14 cellular contexts compared by ENCODE assay signal in the genomic region with DNA sequence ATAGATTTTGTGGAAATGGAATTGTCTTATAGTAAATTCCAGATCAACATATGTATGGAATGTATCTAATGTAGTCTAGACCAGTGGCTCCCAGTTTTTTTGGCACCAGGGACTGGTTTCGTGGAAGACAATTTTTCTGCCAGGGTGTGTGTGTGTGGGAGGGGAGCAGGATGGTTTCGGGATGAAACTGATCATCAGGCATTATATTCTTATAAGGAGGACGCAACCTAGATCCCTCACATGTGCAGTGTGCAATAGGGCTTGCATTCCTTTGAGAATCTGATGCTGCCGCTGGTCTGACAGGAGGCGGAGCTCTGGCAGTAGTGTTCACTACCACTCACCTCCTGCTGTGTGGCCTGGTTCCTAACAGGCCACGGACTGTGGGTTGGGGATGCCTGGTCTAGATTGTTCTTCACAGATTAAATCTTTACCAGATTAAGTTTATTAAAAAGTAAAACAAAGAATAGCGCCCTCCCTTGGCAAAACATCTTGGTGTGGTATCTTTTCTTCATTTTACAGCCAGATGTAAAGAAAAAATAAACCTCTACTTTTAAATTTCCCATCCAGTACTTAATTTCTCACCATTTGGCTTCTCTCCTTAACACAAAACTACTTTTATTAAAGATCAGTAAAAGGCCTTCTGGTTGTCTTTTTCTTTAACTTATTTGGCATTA. TPM values are rescaled to one million over a fixed set of nuclear protein-coding genes. Genes with fewer than 3 reads are reported as not detected.
DNase-seq lines count a peak whose midpoint lies in the region; ATAC-seq and TF ChIP-seq lines count a peak whose summit lies in the region.
"Had no signal": no experiment of that assay in that cellular context is flagged by ENCODE, and none has a peak within 500 bp of the region (broad histone marks: within the 10 kb centered on the region; RNA-seq: fewer than 3 reads in every experiment).

No MANE protein-coding gene starts in this region.

- H3K9ac ChIP-seq in PC-3 (ENCODE audit: low read length): no peak overlapping the region

- H2AFZ ChIP-seq in PC-3 (ENCODE audit: low read length) (no peak overlapping the region), PC-9 (no peak overlapping the region)

- peak; percentile 24 for TF ChIP-seq CTCF in endothelial cell (IDR thresholded peaks at IDR 0.05; ENCODE audit: unreplicated experiment)
- TF ChIP-seq CTCF in osteocyte (IDR thresholded peaks at IDR 0.05): no peak
- no peak for TF ChIP-seq CTCF in PC-3 (conservative IDR thresholded peaks at IDR 0.05; ENCODE audit: low read depth, low read length)
- no peak; the same call in 1 of the 2 replicates for TF ChIP-seq CTCF in PC-9 (conservative IDR thresholded peaks at IDR 0.05)

- H3K27me3 Mint-ChIP-seq in endothelial cell (ENCODE audit: unreplicated experiment): no peaks in the 10 kb centered on the region
- H3K27me3 Mint-ChIP-seq in osteocyte (ENCODE audit: unreplicated experiment): no peaks in the 10 kb centered on the region

- H3K4me1 Mint-ChIP-seq in endothelial cell (ENCODE audit: unreplicated experiment): no peaks in the 10 kb centered on the region
- peaks cover 35% of the 10 kb centered on the region for H3K4me1 Mint-ChIP-seq in osteocyte (ENCODE audit: unreplicated experiment)

- H3K9me3 ChIP-seq in PC-3 (ENCODE audit: low read length) (no peaks in the 10 kb centered on the region), PC-9 (ENCODE audit: insufficient read depth, low read depth) (no peaks in the 10 kb centered on the region)
- H3K9me3 ChIP-seq: gastroesophageal sphincter had no signal

- H3K36me3 ChIP-seq in PC-3 (ENCODE audit: low read depth, low read length): peaks cover 8% of the 10 kb centered on the region; the same call in 1 of the 2 replicates
- peaks cover 25% of the 10 kb centered on the region for H3K36me3 ChIP-seq in PC-9 (ENCODE audit: low read depth)

- no peak overlapping the region for H3K27ac Mint-ChIP-seq in endothelial cell (ENCODE audit: unreplicated experiment)
- peak overlapping the region; percentile 47 for H3K27ac Mint-ChIP-seq in osteocyte (ENCODE audit: unreplicated experiment)

- no peaks in the 10 kb centered on the region for H3K36me3 Mint-ChIP-seq in endothelial cell (ENCODE audit: low read depth, unreplicated experiment)
- H3K36me3 Mint-ChIP-seq in osteocyte (ENCODE audit: unreplicated experiment): peaks cover 30% of the 10 kb centered on the region

- no TSS peak for BruUV-seq in PC-3 (replicated peaks; lab: Mats Ljungman, UMichigan)
- BruUV-seq in PC-9 (replicated peaks; lab: Mats Ljungman, UMichigan): no TSS peak

- H4K20me1 ChIP-seq in PC-3 (ENCODE audit: low read length): 0 out of 2 replicates have a peak, but pooled peaks cover 7% of the 10 kb centered on the region
- peaks cover 4% of the 10 kb centered on the region; the same call in 1 of the 2 replicates for H4K20me1 ChIP-seq in PC-9 (ENCODE audit: insufficient read depth)

- POLR2A ChIA-PET in PC-3 (lab: Charles Lee; ENCODE audit: unreplicated experiment) (no interaction called here), PC-9 (lab: Charles Lee; ENCODE audit: unreplicated experiment) (no interaction called here)

- H3K4me2 ChIP-seq in PC-3 (ENCODE audit: low read length): no peak overlapping the region
- no peak overlapping the region for H3K4me2 ChIP-seq in PC-9

- H3K4me1 ChIP-seq in PC-3 (ENCODE audit: insufficient read depth, low read length): no peaks in the 10 kb centered on the region
- H3K4me1 ChIP-seq in PC-9 (replicated peaks; ENCODE audit: insufficient read depth): no peaks in the 10 kb centered on the region

- DNase-seq in DMS 273 (lab: John Stamatoyannopoulos, UW; ENCODE audit: unreplicated experiment) (peak; percentile 34), DMS 273 treated with DMSO at 0.1 percent for 48 hours (lab: John Stamatoyannopoulos, UW) (no peak), NCI-H226 (peak; percentile 98), endothelial cell (ENCODE audit: low spot score) (no peak), osteocyte (ENCODE audit: extremely low spot score, unreplicated experiment) (no peak), PC-3 (no peak), PC-9 (no peak), HuH-7.5 (ENCODE audit: low spot score) (no peak)
- DNase-seq: 8988T; activated naive CD4-positive, alpha-beta T cell treated with anti-CD3 and anti-CD28 coated beads, Interleukin-2, amount 50 U/mL, for 16 hours; left cardiac atrium; NCI-H345; SHP77 had no signal

- H3K27me3 ChIP-seq in PC-3 (ENCODE audit: low read length) (no peaks in the 10 kb centered on the region), PC-9 (ENCODE audit: insufficient read depth, low read depth) (no peaks in the 10 kb centered on the region)
- H3K27me3 ChIP-seq: gastroesophageal sphincter had no signal

- CTCF ChIA-PET in PC-3 (lab: Charles Lee) (no interaction called here), PC-9 (lab: Charles Lee) (no interaction called here)

- H3K9me3 Mint-ChIP-seq in endothelial cell (ENCODE audit: unreplicated experiment) (no peaks in the 10 kb centered on the region), osteocyte (ENCODE audit: unreplicated experiment) (no peaks in the 10 kb centered on the region)

- intact Hi-C loops in PC-3 (cut with micrococcal nuclease): no loop called here
- intact Hi-C loops in PC-9 (cut with micrococcal nuclease; ENCODE audit: unreplicated experiment): no loop called here

- H3K79me2 ChIP-seq in PC-3 (ENCODE audit: low read length) (peaks cover 63% of the 10 kb centered on the region), PC-9 (ENCODE audit: low read depth) (peaks cover 81% of the 10 kb centered on the region)

- no peak overlapping the region for H3K27ac ChIP-seq in PC-3 (ENCODE audit: low read length)
- no peak overlapping the region for H3K27ac ChIP-seq in PC-9
- H3K27ac ChIP-seq: gastroesophageal sphincter had no signal

- no peaks in the 10 kb centered on the region for H3K9me2 ChIP-seq in PC-3 (replicated peaks; ENCODE audit: low read length)
- no peaks in the 10 kb centered on the region for H3K9me2 ChIP-seq in PC-9 (ENCODE audit: insufficient read depth)

- H3F3A ChIP-seq in PC-3 (ENCODE audit: low read length, unreplicated experiment) (no peaks in the 10 kb centered on the region), PC-9 (ENCODE audit: insufficient read depth, low read depth) (peaks cover 9% of the 10 kb centered on the region)

- H3K4me3 ChIP-seq in PC-3 (ENCODE audit: low read length) (no peak overlapping the region), PC-9 (no peak overlapping the region)
- H3K4me3 ChIP-seq: gastroesophageal sphincter had no signal

- H3K4me3 Mint-ChIP-seq in endothelial cell (ENCODE audit: unreplicated experiment) (no peak overlapping the region), osteocyte (ENCODE audit: unreplicated experiment) (no peak overlapping the region)

- no peak for ATAC-seq in PC-3
- ATAC-seq: gastroesophageal sphincter had no signal

RNA-seq across cellular contexts. Expression of a gene that starts 48.4 kb away (rescaled TPM):
- 361 TPM for total RNA-seq in endothelial cell (ENCODE audit: unreplicated experiment)
- 349 and 355 TPM in 2 replicates for total RNA-seq in osteocyte
- total RNA-seq in PC-3 (2014; rRNA removed): 121 and 147 TPM in 2 replicates
- 197 and 219 TPM in 2 replicates for total RNA-seq in PC-9 (2021)

Comparison
In these comparisons a context has a peak if more than half of its experiments do, and no peak if none do; other contexts are left out.
1. DNase-seq: peak in DMS 273 (single experiment) and NCI-H226 (single experiment); none in DMS 273 treated with DMSO at 0.1 percent for 48 hours (single experiment), endothelial cell (single experiment), osteocyte (single experiment), PC-3 (single experiment), PC-9 (0 of 2) and HuH-7.5 (single experiment).